Comparison of ENCODE assay signal across 13 cellular contexts in the genomic region with DNA sequence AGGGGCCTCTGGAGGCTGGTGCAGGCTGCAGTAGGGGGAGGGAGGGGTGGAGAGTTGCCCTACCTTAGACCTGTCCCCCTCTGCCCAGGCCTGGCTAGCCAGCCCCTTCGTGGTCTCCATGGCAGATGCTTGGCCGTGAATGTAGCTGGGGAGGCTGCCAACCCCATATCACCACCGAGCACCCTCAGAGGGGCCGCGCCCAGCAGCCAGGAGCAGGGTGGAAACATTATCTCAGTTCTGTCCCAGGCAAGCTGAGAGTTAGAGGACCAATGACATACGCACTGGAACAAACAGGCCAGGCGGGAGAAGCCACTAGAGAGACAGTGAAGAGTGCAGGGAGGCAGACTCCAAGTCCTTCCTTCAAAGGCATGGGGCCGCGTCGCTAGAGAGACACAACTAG.
"Had no signal": no experiment of that assay in that cellular context is flagged by ENCODE, and none has a peak within 500 bp of the region (broad histone marks: within the 10 kb centered on the region; RNA-seq: fewer than 3 reads in every experiment).

No MANE protein-coding gene starts in this region.

- ATAC-seq: psoas muscle; stimulated activated naive CD8-positive, alpha-beta T cell treated with anti-CD3 and anti-CD28 coated beads, Interleukin-15, Interleukin-2, amounts not matched to agents 100 U/mL and 50 U/mL, for 24 hours had no signal

- H3K27ac ChIP-seq: psoas muscle, sigmoid colon had no signal

- DNase-seq: activated CD4-positive, alpha-beta T cell treated with anti-CD3 and anti-CD28 coated beads for 48 hours; activated CD8-positive, alpha-beta memory T cell treated with anti-CD3 and anti-CD28 coated beads for 24 hours; activated effector memory CD4-positive, alpha-beta T cell treated with Interleukin-2 at 50 U/mL for 16 hours; amniotic stem cell; dermis blood vessel endothelial cell; immature natural killer cell; occipital lobe; psoas muscle; sigmoid colon; stimulated activated CD4-positive, alpha-beta T cell treated with anti-CD3 and anti-CD28 coated beads, Interleukin-12 subunit alpha, Interleukin-12 subunit beta, amount 100 ng/mL, for 4 hours; stimulated activated naive CD8-positive, alpha-beta T cell treated with anti-CD3 and anti-CD28 coated beads, Interleukin-15, Interleukin-2, amounts not matched to agents 100 U/mL and 50 U/mL, for 24 hours had no signal

- H3K4me1 ChIP-seq: psoas muscle, sigmoid colon had no signal

- H3K27me3 Mint-ChIP-seq: activated naive CD4-positive, alpha-beta T cell treated with anti-CD3 and anti-CD28 coated beads, Interleukin-2, amount 50 U/mL, for 24 hours had no signal

- H3K36me3 Mint-ChIP-seq: activated naive CD4-positive, alpha-beta T cell treated with anti-CD3 and anti-CD28 coated beads, Interleukin-2, amount 50 U/mL, for 24 hours; immature natural killer cell; natural killer cell treated with Interleukin-12 subunit alpha and Interleukin-12 subunit beta and Interleukin-15 and Interleukin-18, amount 100 ng/mL, for 72 hours had no signal

- H3K9me3 ChIP-seq: psoas muscle, sigmoid colon had no signal

- H3K4me3 ChIP-seq: psoas muscle, sigmoid colon had no signal

- H3K27ac Mint-ChIP-seq: activated naive CD4-positive, alpha-beta T cell treated with anti-CD3 and anti-CD28 coated beads, Interleukin-2, amount 50 U/mL, for 24 hours; natural killer cell treated with Interleukin-12 subunit alpha and Interleukin-12 subunit beta and Interleukin-15 and Interleukin-18, amount 100 ng/mL, for 72 hours had no signal

- H3K4me3 Mint-ChIP-seq: activated naive CD4-positive, alpha-beta T cell treated with anti-CD3 and anti-CD28 coated beads, Interleukin-2, amount 50 U/mL, for 24 hours; immature natural killer cell; natural killer cell treated with Interleukin-12 subunit alpha and Interleukin-12 subunit beta and Interleukin-15 and Interleukin-18, amount 100 ng/mL, for 72 hours had no signal

- H3K9me3 Mint-ChIP-seq: activated naive CD4-positive, alpha-beta T cell treated with anti-CD3 and anti-CD28 coated beads, Interleukin-2, amount 50 U/mL, for 24 hours; natural killer cell treated with Interleukin-12 subunit alpha and Interleukin-12 subunit beta and Interleukin-15 and Interleukin-18, amount 100 ng/mL, for 72 hours had no signal
